ENCODE assay signal across 36 cellular contexts in the genomic region with DNA sequence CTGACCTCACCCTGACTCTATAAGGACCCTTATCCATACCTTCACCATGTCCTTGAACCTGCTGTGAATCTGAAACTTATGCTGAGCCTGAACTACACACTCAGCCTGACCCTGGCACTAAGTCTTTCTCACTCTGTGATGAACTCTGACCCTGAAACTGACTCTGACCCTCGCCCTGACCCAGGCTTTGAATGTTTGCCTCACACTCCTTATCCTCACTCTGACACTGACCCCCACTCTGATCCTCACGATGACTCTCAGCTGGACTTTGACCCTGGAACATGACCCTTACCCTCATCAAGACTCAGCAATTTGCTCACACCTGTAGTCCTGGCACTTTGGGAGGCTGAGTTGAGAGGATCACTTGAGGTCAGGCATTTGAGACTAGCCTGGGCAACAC. TPM values are rescaled to one million over a fixed set of nuclear protein-coding genes. Genes with fewer than 3 reads are reported as not detected.
"Had no signal": no experiment of that assay in that cellular context is flagged by ENCODE, and none has a peak within 500 bp of the region (broad histone marks: within the 10 kb centered on the region; RNA-seq: fewer than 3 reads in every experiment).

No MANE protein-coding gene starts in this region.

- ATAC-seq: activated CD8-positive, alpha-beta T cell treated with anti-CD3 and anti-CD28 coated beads for 36 hours; activated naive CD4-positive, alpha-beta T cell treated with anti-CD3 and anti-CD28 coated beads, Interleukin-2, amount 50 U/mL, for 72 hours; activated T-cell treated with anti-CD3 and anti-CD28 coated beads, Interleukin-2, amount 50 U/mL, for 4 hours; activated T-cell treated with anti-CD3 and anti-CD28 coated beads, Interleukin-2, amount 50 U/mL, for 72 hours; activated T-helper 17 cell treated with anti-CD3 and anti-CD28 coated beads, Interleukin-2, amount 50 U/mL, for 72 hours had no signal

- H3K9me3 ChIP-seq: adrenal gland, ascending aorta had no signal

- DNase-seq: activated B cell treated with CpG ODN at 0.5 μM for 24 hours; activated CD4-positive, alpha-beta memory T cell treated with anti-CD3 and anti-CD28 coated beads for 36 hours; activated CD4-positive, alpha-beta T cell treated with anti-CD3 and anti-CD28 coated beads for 4 hours; activated CD4-positive, alpha-beta T cell treated with anti-CD3 and anti-CD28 coated beads, Interleukin-2, amount 10 ng/mL, durations not matched to agents 24 days and 14 days; activated CD4-positive, alpha-beta T cell treated with anti-CD3 and anti-CD28 coated beads, Interleukin-2, amount 50 U/mL, for 1 hour; activated CD4-positive, alpha-beta T cell treated with anti-CD3 and anti-CD28 coated beads, Interleukin-2, amount 50 U/mL, for 4 hours; activated CD4-positive, CD25-positive, alpha-beta regulatory T cell treated with anti-CD3 and anti-CD28 coated beads, Interleukin-2, amount 50 U/mL, for 72 hours; activated CD8-positive, alpha-beta memory T cell treated with anti-CD3 and anti-CD28 coated beads, Interleukin-2, amount 50 U/mL, for 4 hours; activated CD8-positive, alpha-beta T cell treated with anti-CD3 and anti-CD28 coated beads for 36 hours; activated effector memory CD4-positive, alpha-beta T cell treated with anti-CD3 and anti-CD28 coated beads, Interleukin-2, amount 50 U/mL, for 16 hours; activated gamma-delta T cell treated with Interleukin-2 at 50 U/mL for 16 hours; activated naive CD4-positive, alpha-beta T cell; activated naive CD4-positive, alpha-beta T cell treated with anti-CD3 and anti-CD28 coated beads for 36 hours; activated naive CD4-positive, alpha-beta T cell treated with anti-CD3 and anti-CD28 coated beads, Interleukin-2, amount 50 U/mL, for 16 hours; activated naive CD8-positive, alpha-beta T cell treated with anti-CD3 and anti-CD28 coated beads for 36 hours; activated T-cell treated with anti-CD3 and anti-CD28 coated beads for 4 hours; activated T-cell treated with anti-CD3 and anti-CD28 coated beads, Interleukin-2, amount 50 U/mL, for 1 hour; activated T-cell treated with anti-CD3 and anti-CD28 coated beads, Interleukin-2, amount 50 U/mL, for 4 hours; activated T-cell treated with anti-CD3 and anti-CD28 coated beads, Interleukin-2, amount 50 U/mL, for 72 hours; adrenal gland; amniotic stem cell; caudate nucleus; cerebellar nuclear complex; T-helper 1 cell; T-helper 2 cell; T-helper 9 cell had no signal

- H3K27ac ChIP-seq: adrenal gland, ascending aorta, cardiac muscle cell, VCaP had no signal

- H3K4me3 ChIP-seq: adrenal gland, ascending aorta, cardiac muscle cell had no signal

- H3K36me3 ChIP-seq: adrenal gland, ascending aorta, cardiac muscle cell had no signal

- H3K4me1 ChIP-seq: adrenal gland, ascending aorta had no signal

- H3K27me3 ChIP-seq: ascending aorta had no signal

- FAIRE-seq: bronchial epithelial cell, TTC549 had no signal

RNA-seq across cellular contexts. Expression of a gene that starts 4.4 kb away (rescaled TPM):
- total RNA-seq: activated B cell treated with CpG ODN at 0.5 μM for 24 hours; activated CD4-positive, alpha-beta memory T cell treated with anti-CD3 and anti-CD28 coated beads for 36 hours; activated CD4-positive, alpha-beta T cell treated with anti-CD3 and anti-CD28 coated beads, Interleukin-2, amount 10 ng/mL, durations not matched to agents 24 days and 14 days; activated CD8-positive, alpha-beta memory T cell treated with anti-CD3 and anti-CD28 coated beads for 36 hours; activated CD8-positive, alpha-beta T cell treated with anti-CD3 and anti-CD28 coated beads for 36 hours; activated naive CD4-positive, alpha-beta T cell treated with anti-CD3 and anti-CD28 coated beads for 36 hours; activated naive CD4-positive, alpha-beta T cell treated with anti-CD3 and anti-CD28 coated beads, Interleukin-2, amount 50 U/mL, for 72 hours; activated naive CD8-positive, alpha-beta T cell treated with anti-CD3 and anti-CD28 coated beads for 36 hours; activated T-cell treated with anti-CD3 and anti-CD28 coated beads, Interleukin-2, amount 50 U/mL, for 4 hours; activated T-cell treated with anti-CD3 and anti-CD28 coated beads, Interleukin-2, amount 50 U/mL, for 72 hours; activated T-helper 1 cell treated with anti-CD3 and anti-CD28 coated beads, Interleukin-12 subunit alpha, Interleukin-12 subunit beta, Interleukin-2, Interleukin-4 antibody, amounts not matched to agents 30 ng/mL and 10 ng/mL and 1 ng/mL, durations not matched to agents 14 hours and 24 hours and 36 hours; activated T-helper 17 cell treated with anti-CD3 and anti-CD28 coated beads, Interleukin-2, amount 50 U/mL, for 72 hours; adrenal gland; ascending aorta; bronchial epithelial cell; cardiac muscle cell; chondrocyte had no signal
- polyA plus RNA-seq: adrenal gland, cardiac muscle cell had no signal

RNA-seq across cellular contexts. Expression of a gene that starts 49.2 kb away (rescaled TPM):
- total RNA-seq: activated B cell treated with CpG ODN at 0.5 μM for 24 hours; activated CD4-positive, alpha-beta T cell treated with anti-CD3 and anti-CD28 coated beads, Interleukin-2, amount 10 ng/mL, durations not matched to agents 24 days and 14 days; activated CD8-positive, alpha-beta memory T cell treated with anti-CD3 and anti-CD28 coated beads for 36 hours; activated CD8-positive, alpha-beta T cell treated with anti-CD3 and anti-CD28 coated beads for 36 hours; activated naive CD4-positive, alpha-beta T cell treated with anti-CD3 and anti-CD28 coated beads for 36 hours; activated T-cell treated with anti-CD3 and anti-CD28 coated beads, Interleukin-2, amount 50 U/mL, for 4 hours; activated T-cell treated with anti-CD3 and anti-CD28 coated beads, Interleukin-2, amount 50 U/mL, for 72 hours; activated T-helper 1 cell treated with anti-CD3 and anti-CD28 coated beads, Interleukin-12 subunit alpha, Interleukin-12 subunit beta, Interleukin-2, Interleukin-4 antibody, amounts not matched to agents 30 ng/mL and 10 ng/mL and 1 ng/mL, durations not matched to agents 14 hours and 24 hours and 36 hours; chondrocyte had no signal
